ENCODE assay signal across 16 cellular contexts in the genomic region with DNA sequence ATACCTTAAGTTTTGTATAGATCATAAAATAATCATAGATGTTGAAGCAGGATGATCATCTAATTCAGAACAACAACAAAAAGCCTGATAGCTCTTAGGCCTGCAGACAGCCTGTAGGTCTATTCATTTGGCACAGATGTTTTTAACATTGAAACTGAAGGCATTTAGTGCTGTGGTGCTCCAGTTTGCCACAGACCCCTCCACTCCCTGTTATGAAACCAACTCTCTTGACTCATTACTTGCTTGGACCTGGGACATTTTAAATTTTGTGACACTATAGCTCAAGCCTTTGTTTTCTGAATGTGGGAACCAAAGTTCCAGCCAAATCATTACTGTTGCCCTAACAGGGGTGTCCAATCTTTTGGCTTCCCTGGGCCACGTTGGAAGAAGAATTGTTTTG. TPM values are rescaled to one million over a fixed set of nuclear protein-coding genes. Genes with fewer than 3 reads are reported as not detected.
A peak's percentile ranks its signal among the peaks of the same experiment; 100 is the strongest.
DNase-seq lines count a peak whose midpoint lies in the region; ATAC-seq and TF ChIP-seq lines count a peak whose summit lies in the region.
"Had no signal": no experiment of that assay in that cellular context is flagged by ENCODE, and none has a peak within 500 bp of the region (broad histone marks: within the 10 kb centered on the region; RNA-seq: fewer than 3 reads in every experiment).

No MANE protein-coding gene starts in this region.

- intact Hi-C loops in CD4-positive, alpha-beta T cell (cut with DNase I, micrococcal nuclease), result no loop called here

- H3K4me1 Mint-ChIP-seq in CD4-positive, alpha-beta T cell (ENCODE audit: low read depth), result peaks cover 90% of the 10 kb centered on the region
- H3K4me1 Mint-ChIP-seq in effector memory CD8-positive, alpha-beta T cell (ENCODE audit: low read depth in 2 of 2), result peaks cover 63 to 80% of the 10 kb centered on the region in 2 donors

- peak overlapping the region; percentile 85 for H3K4me3 Mint-ChIP-seq in CD4-positive, alpha-beta T cell
- no peak overlapping the region for H3K4me3 Mint-ChIP-seq in effector memory CD8-positive, alpha-beta T cell
- H3K4me3 Mint-ChIP-seq: naive B cell had no signal

- no peaks in the 10 kb centered on the region for H3K9me3 Mint-ChIP-seq in CD4-positive, alpha-beta T cell
- H3K9me3 Mint-ChIP-seq in effector memory CD8-positive, alpha-beta T cell, result no peaks in the 10 kb centered on the region

- H3K27ac Mint-ChIP-seq in CD4-positive, alpha-beta T cell, result no peak overlapping the region
- peak overlapping the region; percentile 93 for H3K27ac Mint-ChIP-seq in effector memory CD8-positive, alpha-beta T cell

- in situ Hi-C loops in GM13976 (cut with MboI; ENCODE audit: low sequenced_read_pairs, unreplicated experiment), result no loop called here

- H3K27me3 Mint-ChIP-seq in CD4-positive, alpha-beta T cell, result no peaks in the 10 kb centered on the region
- no peaks in the 10 kb centered on the region for H3K27me3 Mint-ChIP-seq in effector memory CD8-positive, alpha-beta T cell
- H3K27me3 Mint-ChIP-seq: naive B cell had no signal

- peak overlapping the region; percentile 69 for H3K27ac ChIP-seq in CD4-positive, alpha-beta T cell (ENCODE audit: low read depth, low read length)
- H3K27ac ChIP-seq: BLaER1, epithelial cell of prostate had no signal

- no peak for DNase-seq in CD4-positive, alpha-beta T cell
- DNase-seq in GM13976 (ENCODE audit: low spot score) (peak; percentile 35), GF-D8 (lab: John Stamatoyannopoulos, UW) (no peak), NCI-H345 (lab: John Stamatoyannopoulos, UW) (no peak)
- DNase-seq in effector memory CD8-positive, alpha-beta T cell, result no peak
- DNase-seq in stimulated activated naive CD4-positive, alpha-beta T cell (lab: John Stamatoyannopoulos, UW), result no peak
- DNase-seq: EL; naive B cell; NCI-H1436 treated with DMSO at 0.1 percent for 48 hours; NCI-H510A; stimulated activated CD4-positive, alpha-beta T cell treated with anti-CD3 and anti-CD28 coated beads, Interleukin-4, amount 100 ng/mL, for 4 hours; stimulated activated naive CD4-positive, alpha-beta T cell treated with Interleukin-2 at 50 U/mL for 16 hours had no signal

- TF ChIP-seq CTCF in CD4-positive, alpha-beta T cell (IDR thresholded peaks at IDR 0.05), result no peak
- TF ChIP-seq CTCF in GM13976 (IDR thresholded peaks at IDR 0.05; ENCODE audit: borderline replicate concordance, control extremely low read depth, extremely low read depth, insufficient read depth, missing control alignments), result no peak

- POLR2A ChIA-PET in CD4-positive, alpha-beta T cell (lab: Charles Lee), result interaction anchor here (0.6 to 10.4 kb wide), 14 partner anchors 9 to 365 kb away, joined by 3 to 185 read pairs (median 4); partner anchors contain the start of genes HIF1A, PRKCH and TMEM30B

- ATAC-seq in CD4-positive, alpha-beta T cell (ENCODE audit: poor library complexity), result no peak
- ATAC-seq in HG03520 (IDR thresholded peaks at IDR 0.05; ENCODE audit: unreplicated experiment) (peak; percentile 48), HG03521 (IDR thresholded peaks at IDR 0.05; ENCODE audit: unreplicated experiment) (no peak)
- peak; percentile 31 for ATAC-seq in effector memory CD8-positive, alpha-beta T cell (replicated peaks)

- H3K27me3 ChIP-seq in CD4-positive, alpha-beta T cell (ENCODE audit: control insufficient read depth, insufficient read depth, low read length), result no peaks in the 10 kb centered on the region
- H3K27me3 ChIP-seq: BLaER1 had no signal

- CTCF ChIA-PET in CD4-positive, alpha-beta T cell (lab: Charles Lee), result interaction anchor here (0.7 to 6.3 kb wide), 2 partner anchors 8 to 36 kb away, joined by 3 to 29 read pairs; partner anchors contain the start of gene PRKCH

- H3K9me3 ChIP-seq in CD4-positive, alpha-beta T cell (ENCODE audit: control insufficient read depth, low read length), result no peaks in the 10 kb centered on the region

- peaks cover 66% of the 10 kb centered on the region for H3K36me3 Mint-ChIP-seq in CD4-positive, alpha-beta T cell (ENCODE audit: low read depth)
- H3K36me3 Mint-ChIP-seq in effector memory CD8-positive, alpha-beta T cell (ENCODE audit: insufficient read depth), result peaks cover 50% of the 10 kb centered on the region
- H3K36me3 Mint-ChIP-seq: naive B cell had no signal

RNA-seq across cellular contexts. Expression of gene PRKCH, which starts 9.1 kb away (rescaled TPM):
- total RNA-seq in CD4-positive, alpha-beta T cell, result 100 to 1,000 TPM; 378 to 385 TPM

RNA-seq across cellular contexts. Expression of gene TMEM30B, which starts 49.4 kb away (rescaled TPM):
- total RNA-seq in CD4-positive, alpha-beta T cell, result 1 to 10 TPM; 8.9 to 9.1 TPM

Comparison
In these comparisons a context has a peak if more than half of its experiments do, and no peak if none do; other contexts are left out.
1. ATAC-seq: peak in HG03520 (single experiment) and effector memory CD8-positive, alpha-beta T cell (single experiment); none in CD4-positive, alpha-beta T cell (single experiment) and HG03521 (single experiment).